Comparison of ENCODE assay signal across 17 cellular contexts in genomic region chr12:11861155-11861863, GRCh38.
DNase-seq lines count a peak whose midpoint lies in the region; ATAC-seq, FAIRE-seq and TF ChIP-seq lines count a peak whose summit lies in the region.
"Had no signal": no experiment of that assay in that cellular context is flagged by ENCODE, and none has a peak within 500 bp of the region (broad histone marks: within the 10 kb centered on the region; RNA-seq: fewer than 3 reads in every experiment).

No MANE protein-coding gene starts in this region.

- TF ChIP-seq CTCF in SK-N-SH (IDR thresholded peaks at IDR 0.05) (no peak), GM12878 (IDR thresholded peaks at IDR 0.05 in 2 of 3, conservative IDR thresholded peaks at IDR 0.05 in 1 of 3; ENCODE audit: control insufficient read depth in 2 of 3, extremely low read depth in 1 of 3, insufficient read depth in 1 of 3, low read depth in 3 of 3, low read length in 3 of 3) (no peak), right lobe of liver (IDR thresholded peaks at IDR 0.05) (no peak), suprapubic skin (IDR thresholded peaks at IDR 0.05) (no peak)
- TF ChIP-seq CTCF in activated CD8-positive, alpha-beta T cell treated with anti-CD3 and anti-CD28 coated beads for 36 hours (IDR thresholded peaks at IDR 0.05): no peak

- H3K9me3 ChIP-seq in SK-N-SH (peaks cover 5% of the 10 kb centered on the region), GM12878 (replicated peaks; ENCODE audit: control insufficient read depth, insufficient read depth, low read length) (peaks cover 11% of the 10 kb centered on the region), right lobe of liver (no peaks in the 10 kb centered on the region), suprapubic skin (peaks cover 2% of the 10 kb centered on the region)

- SMC1A ChIA-PET in GM12878 (lab: Charles Lee; ENCODE audit: uncharacterized antibody, unreplicated experiment): interaction anchor here (0.9 to 1.6 kb wide), 2 partner anchors 10 to 30 kb away, joined by 3 to 5 read pairs; no protein-coding TSS in a partner anchor

- CTCF ChIA-PET in SK-N-SH (lab: Yijun Ruan, JAX): no interaction called here
- CTCF ChIA-PET in GM12878 (lab: Yijun Ruan, JAX): no interaction called here
- CTCF ChIA-PET in activated CD8-positive, alpha-beta T cell treated with anti-CD3 and anti-CD28 coated beads for 36 hours (lab: Charles Lee): no interaction called here

- WGBS in SK-N-SH (ENCODE audit: low lambda C conversion rate): 78% methylated on average over 5 of the region's 5 CpGs
- 88% methylated on average over 5 of the region's 5 CpGs for WGBS in GM12878 (ENCODE audit: insufficient coverage, insufficient replicate concordance, low lambda C conversion rate, missing lambda C conversion rate)
- WGBS in right lobe of liver (ENCODE audit: insufficient coverage, low coverage, low lambda C conversion rate, missing lambda C conversion rate): 32% methylated on average over 4 of the region's 5 CpGs
- WGBS in suprapubic skin: 88% methylated on average over 5 of the region's 5 CpGs

- H3K9ac ChIP-seq in SK-N-SH (no peak overlapping the region), GM12878 (ENCODE audit: control insufficient read depth, insufficient read depth, low read length) (no peak overlapping the region)

- DNase-seq in SK-N-SH (peak; percentile 36), GM12878 (ENCODE audit: low read depth, low spot score) (no peak), right lobe of liver (no peak), suprapubic skin (ENCODE audit: low spot score in 2 of 2) (no peak), RPMI8226 (no peak)
- no peak for DNase-seq in activated CD8-positive, alpha-beta T cell treated with anti-CD3 and anti-CD28 coated beads for 36 hours
- DNase-seq: 8988T; activated CD4-positive, alpha-beta T cell treated with anti-CD3 and anti-CD28 coated beads for 4 hours; activated naive CD8-positive, alpha-beta T cell treated with anti-CD3 and anti-CD28 coated beads, Interleukin-2, amount 10 ng/mL, durations not matched to agents 7 days and 5 days; DMS53; effector memory CD8-positive, alpha-beta T cell; hippocampal formation; naive B cell; NCI-H748 treated with DMSO at 0.1 percent for 48 hours; stimulated activated CD4-positive, alpha-beta T cell treated with anti-CD3 and anti-CD28 coated beads, Interleukin-12 subunit alpha, Interleukin-12 subunit beta, amount 100 ng/mL, for 4 hours had no signal

- H3K4me2 ChIP-seq in SK-N-SH (no peak overlapping the region), GM12878 (ENCODE audit: control insufficient read depth, insufficient read depth) (no peak overlapping the region)

- peaks cover 17 to 22% of the 10 kb centered on the region in 2 experiments; a peak in 2 of 4 replicates for H3K4me1 ChIP-seq in SK-N-SH (ENCODE audit: control insufficient read depth in 1 of 2, insufficient read depth in 2 of 2, low read depth in 1 of 2, low read length in 1 of 2)
- H3K4me1 ChIP-seq in GM12878 (ENCODE audit: control insufficient read depth, insufficient read depth, low read length): peaks cover under 1% of the 10 kb centered on the region
- H3K4me1 ChIP-seq in right lobe of liver: peaks cover 0 to 35% (median 4%) of the 10 kb centered on the region in 4 donors
- H3K4me1 ChIP-seq in suprapubic skin: peaks cover 41% of the 10 kb centered on the region

- no peak for TF ChIP-seq EP300 in SK-N-SH (IDR thresholded peaks at IDR 0.05; ENCODE audit: borderline replicate concordance in 1 of 2, low read depth in 1 of 2, low read length in 1 of 2)
- TF ChIP-seq EP300 in GM12878 (IDR thresholded peaks at IDR 0.05; ENCODE audit: borderline replicate concordance in 1 of 2, control insufficient read depth in 1 of 2, low read depth in 2 of 2, low read length in 2 of 2): no peak
- no peak for TF ChIP-seq EP300 in suprapubic skin (IDR thresholded peaks at IDR 0.05)

- peak overlapping the region in 1 of 2 experiments; percentile 73; a peak in 2 of 4 replicates for H3K27ac ChIP-seq in SK-N-SH (ENCODE audit: low read depth in 2 of 2, low read length in 1 of 2)
- no peak overlapping the region for H3K27ac ChIP-seq in GM12878 (ENCODE audit: control insufficient read depth, insufficient read depth)
- H3K27ac ChIP-seq in right lobe of liver: peak overlapping the region in 1 of 3 donors; percentile 44
- peak overlapping the region; percentile 77 for H3K27ac ChIP-seq in suprapubic skin

- intact Hi-C loops in GM12878 (cut with micrococcal nuclease; ENCODE audit: unreplicated experiment): no loop called here
- intact Hi-C loops in right lobe of liver (cut with DNase I): no loop called here
- intact Hi-C loops in activated CD8-positive, alpha-beta T cell treated with anti-CD3 and anti-CD28 coated beads for 36 hours (cut with micrococcal nuclease): no loop called here

- H3K79me2 ChIP-seq in SK-N-SH (ENCODE audit: insufficient read depth): peaks cover 7% of the 10 kb centered on the region; the same call in 1 of the 2 replicates
- peaks cover 2% of the 10 kb centered on the region for H3K79me2 ChIP-seq in GM12878 (ENCODE audit: control insufficient read depth, insufficient read depth, low read length)

- H3K27me3 ChIP-seq in SK-N-SH (ENCODE audit: insufficient read depth) (no peaks in the 10 kb centered on the region), GM12878 (replicated peaks in 1 of 2; ENCODE audit: control insufficient read depth in 2 of 2, insufficient read depth in 2 of 2, low read length in 1 of 2) (no peaks in the 10 kb centered on the region), right lobe of liver (no peaks in the 10 kb centered on the region), suprapubic skin (no peaks in the 10 kb centered on the region)

- peaks cover 12 to 28% of the 10 kb centered on the region in 2 experiments for H3K36me3 ChIP-seq in SK-N-SH (replicated peaks in 1 of 2; ENCODE audit: control insufficient read depth in 1 of 2, insufficient read depth in 2 of 2, low read length in 1 of 2)
- peaks cover 24 to 44% of the 10 kb centered on the region in 2 experiments for H3K36me3 ChIP-seq in GM12878 (ENCODE audit: control insufficient read depth in 2 of 2, insufficient read depth in 2 of 2, low read length in 1 of 2)
- peaks cover 0 to 5% (median 2%) of the 10 kb centered on the region in 4 donors for H3K36me3 ChIP-seq in right lobe of liver
- peaks cover 5% of the 10 kb centered on the region for H3K36me3 ChIP-seq in suprapubic skin

- no peaks in the 10 kb centered on the region for H3K9me2 ChIP-seq in SK-N-SH

- no TSS peak for BruUV-seq in GM12878 (replicated peaks; lab: Mats Ljungman, UMichigan)

- no peak for FAIRE-seq in GM12878 (lab: Jason Lieb, UNC)

- H3K4me1 Mint-ChIP-seq in activated CD8-positive, alpha-beta T cell treated with anti-CD3 and anti-CD28 coated beads for 36 hours (ENCODE audit: low read depth): peaks cover 11% of the 10 kb centered on the region

- no peaks in the 10 kb centered on the region for H3K27me3 Mint-ChIP-seq in activated CD8-positive, alpha-beta T cell treated with anti-CD3 and anti-CD28 coated beads for 36 hours
- H3K27me3 Mint-ChIP-seq: activated naive CD8-positive, alpha-beta T cell treated with anti-CD3 and anti-CD28 coated beads, Interleukin-2, amount 10 ng/mL, durations not matched to agents 7 days and 5 days; effector memory CD8-positive, alpha-beta T cell; naive B cell had no signal

- no peak overlapping the region for H3K4me3 ChIP-seq in SK-N-SH (ENCODE audit: low read depth in 2 of 2, low read length in 1 of 2)
- H3K4me3 ChIP-seq in GM12878: no peak overlapping the region
- H3K4me3 ChIP-seq in right lobe of liver: no peak overlapping the region
- no peak overlapping the region for H3K4me3 ChIP-seq in suprapubic skin

- POLR2A ChIA-PET in SK-N-SH (lab: Yijun Ruan, JAX): no interaction called here
- POLR2A ChIA-PET in GM12878 (lab: Charles Lee): no interaction called here
- POLR2A ChIA-PET in activated CD8-positive, alpha-beta T cell treated with anti-CD3 and anti-CD28 coated beads for 36 hours (lab: Charles Lee): no interaction called here

- H4K20me1 ChIP-seq in SK-N-SH (ENCODE audit: insufficient read depth) (no peaks in the 10 kb centered on the region), GM12878 (ENCODE audit: control insufficient read depth, insufficient read depth) (no peaks in the 10 kb centered on the region)

- ATAC-seq in SK-N-SH treated with all-trans-retinoic acid at 6 μM for 48 hours (no peak), GM12878 (no peak), right lobe of liver (peak; percentile 20 to 51 (median 38)), HG02870 (IDR thresholded peaks at IDR 0.05; ENCODE audit: unreplicated experiment) (no peak)
- no peak for ATAC-seq in activated CD8-positive, alpha-beta T cell treated with anti-CD3 and anti-CD28 coated beads for 36 hours
- ATAC-seq: effector memory CD8-positive, alpha-beta T cell had no signal

- no peak overlapping the region for H2AFZ ChIP-seq in SK-N-SH (ENCODE audit: low read depth)
- H2AFZ ChIP-seq in GM12878 (ENCODE audit: control insufficient read depth, low read depth, low read length): no peak overlapping the region

- H3K4me3 Mint-ChIP-seq in activated CD8-positive, alpha-beta T cell treated with anti-CD3 and anti-CD28 coated beads for 36 hours: no peak overlapping the region
- H3K4me3 Mint-ChIP-seq: activated naive CD8-positive, alpha-beta T cell treated with anti-CD3 and anti-CD28 coated beads, Interleukin-2, amount 10 ng/mL, durations not matched to agents 7 days and 5 days; effector memory CD8-positive, alpha-beta T cell; naive B cell had no signal

- RAD21 ChIA-PET in GM12878 (lab: Charles Lee; ENCODE audit: unreplicated experiment): no interaction called here

- no peak for TF ChIP-seq POLR2A in GM12878 (IDR thresholded peaks at IDR 0.05; ENCODE audit: low read depth, low read length)
- TF ChIP-seq POLR2A in right lobe of liver (IDR thresholded peaks at IDR 0.05): no peak
- TF ChIP-seq POLR2A in suprapubic skin (IDR thresholded peaks at IDR 0.05): no peak

- H3F3A ChIP-seq in SK-N-SH (replicated peaks; ENCODE audit: insufficient read depth): no peaks in the 10 kb centered on the region

- in situ Hi-C loops in GM12878 (cut with MboI): no loop called here

- peaks cover 6% of the 10 kb centered on the region for H3K9me3 Mint-ChIP-seq in activated CD8-positive, alpha-beta T cell treated with anti-CD3 and anti-CD28 coated beads for 36 hours

- H3K36me3 Mint-ChIP-seq in activated CD8-positive, alpha-beta T cell treated with anti-CD3 and anti-CD28 coated beads for 36 hours (ENCODE audit: low read depth): peaks cover 52% of the 10 kb centered on the region

- H3K27ac Mint-ChIP-seq in activated CD8-positive, alpha-beta T cell treated with anti-CD3 and anti-CD28 coated beads for 36 hours: no peak overlapping the region
- H3K27ac Mint-ChIP-seq: activated naive CD8-positive, alpha-beta T cell treated with anti-CD3 and anti-CD28 coated beads, Interleukin-2, amount 10 ng/mL, durations not matched to agents 7 days and 5 days had no signal

- TF ChIP-seq RAD21 in SK-N-SH (IDR thresholded peaks at IDR 0.05; ENCODE audit: low read length): no peak
- no peak for TF ChIP-seq RAD21 in GM12878 (IDR thresholded peaks at IDR 0.05; ENCODE audit: insufficient read depth, low read depth, low read length)

TF ChIP-seq in SK-N-SH, 30 proteins besides CTCF, POLR2A, EP300 and RAD21 (continues in another document):
- TF ChIP-seq MEF2A (IDR thresholded peaks at IDR 0.05; ENCODE audit: borderline replicate concordance, low read depth): no peak

TF ChIP-seq in SK-N-SH treated with all-trans-retinoic acid at 6 μM for 48 hours, 23 proteins besides CTCF, POLR2A, EP300 and RAD21 (continues in another document):
- no peak for TF ChIP-seq OSR1 (CRISPR knock-in tag; IDR thresholded peaks at IDR 0.05)

TF ChIP-seq in GM12878, 131 proteins besides CTCF, POLR2A, EP300 and RAD21 (continues in another document):
- TF ChIP-seq CREB1 (IDR thresholded peaks at IDR 0.05; ENCODE audit: low read depth): no peak

Comparison
In these comparisons a context has a peak if more than half of its experiments do, and no peak if none do; other contexts are left out.
1. ATAC-seq: peak in right lobe of liver (4 of 4); none in SK-N-SH treated with all-trans-retinoic acid at 6 μM for 48 hours (single experiment), GM12878 (single experiment), HG02870 (single experiment) and activated CD8-positive, alpha-beta T cell treated with anti-CD3 and anti-CD28 coated beads for 36 hours (single experiment).
2. Of the 26 proteins assayed by ChIP-seq in both GM12878 and SK-N-SH: peak only in GM12878: POLR2AphosphoS5; only in SK-N-SH: none; in both: none; in neither: 25.